ENCODE assay signal across 2 cellular contexts in genomic region chr1:232598837-232599177, GRCh38.
TF ChIP-seq lines count a peak whose summit lies in the region.

No MANE protein-coding gene starts in this region.

TF ChIP-seq in HCT116, 20 proteins besides CTCF, POLR2A, EP300 and RAD21:
- TF ChIP-seq, protein P1, sequence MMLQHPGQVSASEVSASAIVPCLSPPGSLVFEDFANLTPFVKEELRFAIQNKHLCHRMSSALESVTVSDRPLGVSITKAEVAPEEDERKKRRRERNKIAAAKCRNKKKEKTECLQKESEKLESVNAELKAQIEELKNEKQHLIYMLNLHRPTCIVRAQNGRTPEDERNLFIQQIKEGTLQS (IDR thresholded peaks at IDR 0.05) = no peak
- TF ChIP-seq CBX3 (IDR thresholded peaks at IDR 0.05; ENCODE audit: low read depth) (no peak), SRF (IDR thresholded peaks at IDR 0.05; ENCODE audit: low read depth) (no peak), EGR1 (IDR thresholded peaks at IDR 0.05; ENCODE audit: low read depth) (no peak), REST (IDR thresholded peaks at IDR 0.05; ENCODE audit: low read depth) (no peak), CEBPB (IDR thresholded peaks at IDR 0.05; ENCODE audit: low read depth) (no peak)
- TF ChIP-seq, protein P2, sequence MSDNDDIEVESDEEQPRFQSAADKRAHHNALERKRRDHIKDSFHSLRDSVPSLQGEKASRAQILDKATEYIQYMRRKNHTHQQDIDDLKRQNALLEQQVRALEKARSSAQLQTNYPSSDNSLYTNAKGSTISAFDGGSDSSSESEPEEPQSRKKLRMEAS (IDR thresholded peaks at IDR 0.05) = no peak

TF ChIP-seq in K562, 482 proteins besides CTCF, POLR2A, EP300 and RAD21:
- no peak for TF ChIP-seq KAT8 (IDR thresholded peaks at IDR 0.05; ENCODE audit: low read depth)
- TF ChIP-seq RBFOX2 (IDR thresholded peaks at IDR 0.05; ENCODE audit: low read depth, low read length) = 0 out of 2 replicates have a peak, but pooled peaks have one; percentile 37
